15 cellular contexts compared by ENCODE assay signal in the genomic region with DNA sequence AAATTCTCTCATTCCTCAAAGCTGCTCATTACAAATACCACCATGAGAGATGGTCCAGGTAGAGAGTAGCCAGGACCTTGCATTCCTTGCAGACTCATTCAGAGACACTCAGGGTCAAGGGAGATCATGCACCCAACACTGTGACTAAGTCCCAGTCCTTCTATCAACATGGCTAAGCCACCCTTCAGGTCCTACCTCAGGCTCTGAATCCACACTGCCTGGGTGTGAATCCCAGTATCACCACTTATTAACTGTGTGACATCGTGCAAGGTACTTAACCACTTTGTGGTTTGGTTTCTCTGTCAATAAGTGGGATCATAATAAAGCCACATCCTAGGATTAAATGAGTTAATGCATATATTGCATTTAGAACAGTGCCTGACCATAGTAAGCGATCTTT.
A peak's percentile ranks its signal among the peaks of the same experiment; 100 is the strongest.
DNase-seq lines count a peak whose midpoint lies in the region; ATAC-seq and TF ChIP-seq lines count a peak whose summit lies in the region.
"Had no signal": no experiment of that assay in that cellular context is flagged by ENCODE, and none has a peak within 500 bp of the region (broad histone marks: within the 10 kb centered on the region; RNA-seq: fewer than 3 reads in every experiment).

No MANE protein-coding gene starts in this region.

- intact Hi-C loops in IMR-90 (cut with micrococcal nuclease) (loop anchor here (10.0 kb wide), 1 partner anchor 391 kb away; a partner anchor contains a TSS), heart right ventricle (cut with DNase I) (no loop called here)

- peak overlapping the region; percentile 98 for H3K18ac ChIP-seq in IMR-90 (ENCODE audit: low read depth, low read length)

- H3K36me3 Mint-ChIP-seq in activated T-helper 17 cell treated with anti-CD3 and anti-CD28 coated beads, Interleukin-2, amount 50 U/mL, for 72 hours (ENCODE audit: low read depth), result no peaks in the 10 kb centered on the region

- no peak for TF ChIP-seq RAD21 in IMR-90 (IDR thresholded peaks at IDR 0.05; ENCODE audit: low read length)

- no TSS peak for BruUV-seq in IMR-90 (replicated peaks; lab: Mats Ljungman, UMichigan)

- H4K8ac ChIP-seq in IMR-90 (ENCODE audit: low read depth in 2 of 2, low read length in 2 of 2), result peak overlapping the region in 1 of 2 experiments; percentile 41; a peak in 3 of 4 replicates

- H3K14ac ChIP-seq in IMR-90 (replicated peaks; ENCODE audit: low read depth, low read length), result peak overlapping the region; percentile 85; the same call in 1 of the 2 replicates

- no peak overlapping the region for H3K4me3 ChIP-seq in IMR-90 (ENCODE audit: insufficient read depth, low read depth, low read length)
- no peak overlapping the region for H3K4me3 ChIP-seq in heart right ventricle
- H3K4me3 ChIP-seq: GM12878, HAP-1 had no signal

- peaks cover 10% of the 10 kb centered on the region for H3K4me1 ChIP-seq in IMR-90 (ENCODE audit: control insufficient read depth, insufficient read depth, low read length)
- H3K4me1 ChIP-seq in foreskin keratinocyte, result no peaks in the 10 kb centered on the region
- H3K4me1 ChIP-seq in heart right ventricle, result no peaks in the 10 kb centered on the region
- H3K4me1 ChIP-seq: HAP-1 had no signal

- H3K36me3 ChIP-seq in IMR-90 (ENCODE audit: control insufficient read depth, insufficient read depth, low read length) (no peaks in the 10 kb centered on the region), heart right ventricle (no peaks in the 10 kb centered on the region)
- H3K36me3 ChIP-seq: HAP-1 had no signal

- no peak overlapping the region for H3K27ac Mint-ChIP-seq in activated T-helper 17 cell treated with anti-CD3 and anti-CD28 coated beads, Interleukin-2, amount 50 U/mL, for 72 hours
- H3K27ac Mint-ChIP-seq: B cell; CD4-positive, alpha-beta T cell had no signal

- no peak overlapping the region for H3K4me2 ChIP-seq in IMR-90 (ENCODE audit: low read depth, low read length)

- H2AFZ ChIP-seq in IMR-90 (replicated peaks; ENCODE audit: low read length, poor library complexity), result no peak overlapping the region

- TF ChIP-seq CTCF in IMR-90 (conservative IDR thresholded peaks at IDR 0.05; ENCODE audit: low read depth, low read length) (no peak), foreskin keratinocyte (conservative IDR thresholded peaks at IDR 0.05) (no peak), heart right ventricle (IDR thresholded peaks at IDR 0.05) (no peak)

- no peak overlapping the region for H3K56ac ChIP-seq in IMR-90 (ENCODE audit: extremely low read depth, insufficient read depth, low read length)

- H3K9me1 ChIP-seq in IMR-90 (ENCODE audit: insufficient read depth, low read length), result peaks cover 4% of the 10 kb centered on the region; the same call in 1 of the 2 replicates

- H3K23ac ChIP-seq in IMR-90 (ENCODE audit: low read depth, low read length), result peak overlapping the region; percentile 49; the same call in 1 of the 2 replicates

- H3K27me3 ChIP-seq in IMR-90 (ENCODE audit: control insufficient read depth, insufficient read depth, low read length), result no peaks in the 10 kb centered on the region
- H3K27me3 ChIP-seq in foreskin keratinocyte, result no peaks in the 10 kb centered on the region
- H3K27me3 ChIP-seq in heart right ventricle, result no peaks in the 10 kb centered on the region

- in situ Hi-C loops in IMR-90 (cut with MboI; ENCODE audit: low sequenced_read_pairs), result no loop called here

- H3K27ac ChIP-seq in IMR-90 (ENCODE audit: insufficient read depth, low read length), result peak overlapping the region; percentile 8; the same call in 1 of the 2 replicates
- no peak overlapping the region for H3K27ac ChIP-seq in foreskin keratinocyte
- H3K27ac ChIP-seq in heart right ventricle, result no peak overlapping the region

- no peak overlapping the region for H3K4me3 Mint-ChIP-seq in activated T-helper 17 cell treated with anti-CD3 and anti-CD28 coated beads, Interleukin-2, amount 50 U/mL, for 72 hours
- H3K4me3 Mint-ChIP-seq: B cell; CD4-positive, alpha-beta T cell had no signal

- H3K79me1 ChIP-seq in IMR-90 (ENCODE audit: low read depth in 1 of 2, low read length in 2 of 2), result no peaks in the 10 kb centered on the region

- H3K27me3 Mint-ChIP-seq in activated T-helper 17 cell treated with anti-CD3 and anti-CD28 coated beads, Interleukin-2, amount 50 U/mL, for 72 hours, result no peaks in the 10 kb centered on the region
- H3K27me3 Mint-ChIP-seq: B cell; CD4-positive, alpha-beta T cell had no signal

- POLR2A ChIA-PET in IMR-90 (lab: Charles Lee; ENCODE audit: unreplicated experiment), result no interaction called here

- ATAC-seq in IMR-90 (ENCODE audit: low read depth) (no peak; the same call in 1 of the 2 replicates), foreskin keratinocyte (peak; percentile 37), heart right ventricle (no peak), GM19395 (IDR thresholded peaks at IDR 0.05; ENCODE audit: unreplicated experiment) (no peak)
- ATAC-seq in activated T-helper 17 cell treated with anti-CD3 and anti-CD28 coated beads, Interleukin-2, amount 50 U/mL, for 72 hours (replicated peaks), result no peak
- ATAC-seq: GM12878 had no signal

- TF ChIP-seq POLR2A in IMR-90 (IDR thresholded peaks at IDR 0.05; ENCODE audit: low read depth, low read length), result no peak

- H3K4ac ChIP-seq in IMR-90 (ENCODE audit: low read depth, low read length), result peak overlapping the region; percentile 71

- peak overlapping the region; percentile 94 for H2BK20ac ChIP-seq in IMR-90 (ENCODE audit: low read depth, low read length)

- H4K20me1 ChIP-seq in IMR-90 (ENCODE audit: insufficient read depth, low read length), result no peaks in the 10 kb centered on the region

- H2BK15ac ChIP-seq in IMR-90 (ENCODE audit: low read depth, low read length), result peak overlapping the region; percentile 61; the same call in 2 of the 3 replicates

- peak overlapping the region; percentile 31; the same call in 1 of the 2 replicates for H2AK5ac ChIP-seq in IMR-90 (ENCODE audit: low read depth, low read length)

- CTCF ChIA-PET in IMR-90 (lab: Yijun Ruan, JAX), result no interaction called here

- no peaks in the 10 kb centered on the region for H3K9me3 Mint-ChIP-seq in activated T-helper 17 cell treated with anti-CD3 and anti-CD28 coated beads, Interleukin-2, amount 50 U/mL, for 72 hours
- H3K9me3 Mint-ChIP-seq: CD4-positive, alpha-beta T cell had no signal

- H3K9me3 ChIP-seq in IMR-90 (ENCODE audit: control insufficient read depth, insufficient read depth, low read length), result no peaks in the 10 kb centered on the region
- no peaks in the 10 kb centered on the region for H3K9me3 ChIP-seq in heart right ventricle
- H3K9me3 ChIP-seq: HAP-1 had no signal

- peak overlapping the region; percentile 72 for H4K91ac ChIP-seq in IMR-90 (ENCODE audit: insufficient read depth, low read depth, low read length)

- dilution Hi-C loops in IMR-90 (cut with HindIII; ENCODE audit: low sequenced_read_pairs, unreplicated experiment), result no loop called here

- H2AK9ac ChIP-seq in IMR-90 (replicated peaks; ENCODE audit: low read depth, low read length, poor library complexity), result no peak overlapping the region

- no CpG with 5 or more reads among the region's 2 CpGs for WGBS in IMR-90 (ENCODE audit: extremely low coverage in 2 of 2, insufficient read length in 1 of 2), 2 experiments
- WGBS in heart right ventricle, 2 donors, result 84 to 86% methylated on average over 2 of the region's 2 CpGs

- H4K5ac ChIP-seq in IMR-90 (ENCODE audit: low read depth, low read length), result peak overlapping the region; percentile 91

- no peak for DNase-seq in IMR-90
- DNase-seq in foreskin keratinocyte, result no peak
- peak; percentile 43 for DNase-seq in renal cortical epithelial cell (ENCODE audit: low read depth)
- no peak for DNase-seq in cerebellar nuclear complex (lab: John Stamatoyannopoulos, UW)
- no peak for DNase-seq in heart right ventricle
- DNase-seq: C1 segment of cervical spinal cord; Calu3; CD4-positive, alpha-beta T cell; DMS 273 treated with DMSO at 0.1 percent for 48 hours; GOT3 had no signal

- H2BK5ac ChIP-seq in IMR-90 (ENCODE audit: low read depth, low read length, poor library complexity, severe bottlenecking), result peak overlapping the region; percentile 2

- no peak overlapping the region for H3K9ac ChIP-seq in IMR-90 (ENCODE audit: low read depth, low read length)

- no peaks in the 10 kb centered on the region for H3K4me1 Mint-ChIP-seq in activated T-helper 17 cell treated with anti-CD3 and anti-CD28 coated beads, Interleukin-2, amount 50 U/mL, for 72 hours
- H3K4me1 Mint-ChIP-seq: B cell had no signal

- peak overlapping the region; percentile 96 for H2BK120ac ChIP-seq in IMR-90 (ENCODE audit: low read depth, low read length)

TF ChIP-seq in IMR-90, 13 proteins besides CTCF, POLR2A, EP300 and RAD21:
- TF ChIP-seq SMC3 (IDR thresholded peaks at IDR 0.05; ENCODE audit: low read depth, low read length) (no peak), CEBPB (IDR thresholded peaks at IDR 0.05; ENCODE audit: low read depth, low read length) (no peak), RCOR1 (IDR thresholded peaks at IDR 0.05; ENCODE audit: insufficient replicate concordance, low read length) (no peak), MXI1 (IDR thresholded peaks at IDR 0.05; ENCODE audit: borderline replicate concordance, low read depth, low read length) (no peak), MAFK (IDR thresholded peaks at IDR 0.05; ENCODE audit: low read depth, low read length) (no peak)
- TF ChIP-seq, protein P1, sequence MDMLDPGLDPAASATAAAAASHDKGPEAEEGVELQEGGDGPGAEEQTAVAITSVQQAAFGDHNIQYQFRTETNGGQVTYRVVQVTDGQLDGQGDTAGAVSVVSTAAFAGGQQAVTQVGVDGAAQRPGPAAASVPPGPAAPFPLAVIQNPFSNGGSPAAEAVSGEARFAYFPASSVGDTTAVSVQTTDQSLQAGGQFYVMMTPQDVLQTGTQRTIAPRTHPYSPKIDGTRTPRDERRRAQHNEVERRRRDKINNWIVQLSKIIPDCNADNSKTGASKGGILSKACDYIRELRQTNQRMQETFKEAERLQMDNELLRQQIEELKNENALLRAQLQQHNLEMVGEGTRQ (IDR thresholded peaks at IDR 0.05; ENCODE audit: low read depth, low read length), result no peak
